19 cellular contexts compared by ENCODE assay signal in the genomic region with DNA sequence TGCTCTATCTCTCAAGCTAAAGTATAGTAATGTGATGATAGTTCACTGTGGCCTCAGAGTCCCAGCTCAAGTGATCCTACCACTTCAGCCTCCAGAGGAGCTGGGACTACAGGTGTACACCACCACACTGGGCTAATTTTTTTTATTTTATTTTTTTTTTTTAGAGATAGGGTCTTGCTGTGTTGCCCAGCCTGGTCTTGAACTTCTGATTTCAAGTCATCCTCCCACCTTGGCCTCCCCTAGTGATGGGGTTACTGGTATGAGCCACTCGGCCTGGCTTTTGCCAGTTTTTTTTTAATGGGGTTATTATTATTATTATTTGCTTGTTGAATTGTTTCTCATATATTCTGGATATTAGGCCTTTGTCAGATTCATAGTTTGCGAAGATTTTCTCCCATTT.
"Had no signal": no experiment of that assay in that cellular context is flagged by ENCODE, and none has a peak within 500 bp of the region (broad histone marks: within the 10 kb centered on the region; RNA-seq: fewer than 3 reads in every experiment).

No MANE protein-coding gene starts in this region.

- H3K4me2 ChIP-seq: KMS-11, SK-N-SH had no signal

- H3K27me3 Mint-ChIP-seq: T-cell had no signal

- H3K9me3 Mint-ChIP-seq: T-cell had no signal

- DNase-seq: IMR-90, Kasumi-1, MM.1S, NCI-H1048, NCI-H1105, NCI-H1417, NCI-H1436 treated with DMSO at 0.1 percent for 48 hours, NCI-H1694, NCI-H187 treated with DMSO at 0.1 percent for 48 hours, NCI-H2029 treated with DMSO at 0.1 percent for 48 hours, NCI-H2227 treated with DMSO at 0.1 percent for 48 hours, NCI-H524, NCI-H526 treated with DMSO at 0.1 percent for 48 hours, NCI-H774, SHP77, SK-N-SH, SW 1271, T-cell had no signal

- H3K27ac ChIP-seq: KMS-11 had no signal

- H3K4me3 Mint-ChIP-seq: T-cell had no signal

- H3K9ac ChIP-seq: KMS-11, SK-N-SH had no signal

- H3K27ac Mint-ChIP-seq: T-cell had no signal

- H3K9me3 ChIP-seq: SK-N-SH had no signal
